Comparison of ENCODE assay signal across 33 cellular contexts in genomic region chr5:179135006-179135405, GRCh38.
"Had no signal": no experiment of that assay in that cellular context is flagged by ENCODE, and none has a peak within 500 bp of the region (broad histone marks: within the 10 kb centered on the region; RNA-seq: fewer than 3 reads in every experiment).

No MANE protein-coding gene starts in this region.

- H3K4me1 ChIP-seq: heart left ventricle had no signal

- H3K4me1 Mint-ChIP-seq: activated CD4-positive, alpha-beta T cell treated with anti-CD3 and anti-CD28 coated beads for 36 hours; activated CD4-positive, alpha-beta T cell treated with anti-CD3 and anti-CD28 coated beads, Interleukin-2, amount 10 ng/mL, durations not matched to agents 24 days and 14 days; activated CD8-positive, alpha-beta memory T cell treated with anti-CD3 and anti-CD28 coated beads, Interleukin-2, amount 10 ng/mL, durations not matched to agents 7 days and 5 days; activated naive CD4-positive, alpha-beta T cell treated with anti-CD3 and anti-CD28 coated beads, Interleukin-2, amount 10 ng/mL, durations not matched to agents 7 days and 5 days; activated naive CD8-positive, alpha-beta T cell treated with anti-CD3 and anti-CD28 coated beads, Interleukin-2, amount 10 ng/mL, durations not matched to agents 7 days and 5 days; central memory CD8-positive, alpha-beta T cell; T-helper 17 cell had no signal

- H3K4me3 ChIP-seq: esophagus squamous epithelium, heart left ventricle had no signal

- H3K36me3 ChIP-seq: heart left ventricle had no signal

- H3K27ac ChIP-seq: brain microvascular endothelial cell, epithelial cell of prostate, esophagus squamous epithelium, heart left ventricle had no signal

- H3K9me3 ChIP-seq: esophagus squamous epithelium, heart left ventricle had no signal

- H3K27ac Mint-ChIP-seq: activated CD4-positive, alpha-beta memory T cell treated with anti-CD3 and anti-CD28 coated beads for 36 hours; activated CD4-positive, alpha-beta T cell treated with anti-CD3 and anti-CD28 coated beads for 36 hours; activated CD4-positive, alpha-beta T cell treated with anti-CD3 and anti-CD28 coated beads, Interleukin-2, amount 10 ng/mL, durations not matched to agents 24 days and 14 days; activated CD8-positive, alpha-beta memory T cell treated with anti-CD3 and anti-CD28 coated beads, Interleukin-2, amount 10 ng/mL, durations not matched to agents 7 days and 5 days; activated CD8-positive, alpha-beta T cell treated with anti-CD3 and anti-CD28 coated beads, Interleukin-2, amount 10 ng/mL, durations not matched to agents 7 days and 5 days; activated naive CD4-positive, alpha-beta T cell treated with anti-CD3 and anti-CD28 coated beads, Interleukin-2, amount 10 ng/mL, durations not matched to agents 7 days and 5 days; activated naive CD4-positive, alpha-beta T cell treated with anti-CD3 and anti-CD28 coated beads, Interleukin-2, amount 50 U/mL, for 72 hours; activated naive CD8-positive, alpha-beta T cell treated with anti-CD3 and anti-CD28 coated beads, Interleukin-2, amount 10 ng/mL, durations not matched to agents 7 days and 5 days; activated T-helper 1 cell treated with anti-CD3 and anti-CD28 coated beads, Interleukin-12 subunit alpha, Interleukin-12 subunit beta, Interleukin-2, Interleukin-4 antibody, amounts not matched to agents 30 ng/mL and 10 ng/mL and 1 ng/mL, durations not matched to agents 14 hours and 24 hours and 36 hours; activated T-helper 2 cell treated with anti-CD3 and anti-CD28 coated beads, Interferon-gamma antibody, Interleukin-2, Interleukin-4, amounts not matched to agents 10 μg/mL and 5 μg/mL and 100 μg/mL, durations not matched to agents 14 hours and 24 hours and 36 hours; effector memory CD8-positive, alpha-beta T cell; T-helper 17 cell had no signal

- DNase-seq: activated CD4-positive, alpha-beta memory T cell treated with anti-CD3 and anti-CD28 coated beads for 36 hours; activated CD4-positive, alpha-beta T cell treated with anti-CD3 and anti-CD28 coated beads for 36 hours; activated CD4-positive, alpha-beta T cell treated with anti-CD3 and anti-CD28 coated beads, Interleukin-2, amount 10 ng/mL, durations not matched to agents 24 days and 14 days; activated CD4-positive, CD25-positive, alpha-beta regulatory T cell; activated CD4-positive, CD25-positive, alpha-beta regulatory T cell treated with anti-CD3 and anti-CD28 coated beads, Interleukin-2, amount 50 U/mL, for 72 hours; activated CD8-positive, alpha-beta memory T cell treated with anti-CD3 and anti-CD28 coated beads, Interleukin-2, amount 10 ng/mL, durations not matched to agents 7 days and 5 days; activated CD8-positive, alpha-beta memory T cell treated with anti-CD3 and anti-CD28 coated beads, Interleukin-2, amount 50 U/mL, for 4 hours; activated CD8-positive, alpha-beta T cell treated with anti-CD3 and anti-CD28 coated beads, Interleukin-2, amount 10 ng/mL, durations not matched to agents 7 days and 5 days; activated gamma-delta T cell; activated naive CD4-positive, alpha-beta T cell; activated naive CD4-positive, alpha-beta T cell treated with anti-CD3 and anti-CD28 coated beads, Interleukin-2, amount 10 ng/mL, durations not matched to agents 7 days and 5 days; activated naive CD8-positive, alpha-beta T cell treated with anti-CD3 and anti-CD28 coated beads, Interleukin-2, amount 10 ng/mL, durations not matched to agents 7 days and 5 days; activated T-cell treated with anti-CD3 and anti-CD28 coated beads, Interleukin-2, amount 50 U/mL, for 1 hour; activated T-cell treated with anti-CD3 and anti-CD28 coated beads, Interleukin-2, amount 50 U/mL, for 48 hours; brain microvascular endothelial cell; cortex of kidney; dermis blood vessel endothelial cell; effector CD4-positive, alpha-beta T cell; effector memory CD8-positive, alpha-beta T cell; esophagus squamous epithelium; T-helper 1 cell; T-helper 17 cell had no signal

- H3K27me3 ChIP-seq: brain microvascular endothelial cell, heart left ventricle had no signal

- H3K27me3 Mint-ChIP-seq: activated CD4-positive, alpha-beta memory T cell treated with anti-CD3 and anti-CD28 coated beads for 36 hours; activated CD4-positive, alpha-beta T cell treated with anti-CD3 and anti-CD28 coated beads for 36 hours; activated CD4-positive, alpha-beta T cell treated with anti-CD3 and anti-CD28 coated beads, Interleukin-2, amount 10 ng/mL, durations not matched to agents 24 days and 14 days; activated CD8-positive, alpha-beta memory T cell treated with anti-CD3 and anti-CD28 coated beads, Interleukin-2, amount 10 ng/mL, durations not matched to agents 7 days and 5 days; activated naive CD4-positive, alpha-beta T cell treated with anti-CD3 and anti-CD28 coated beads, Interleukin-2, amount 10 ng/mL, durations not matched to agents 7 days and 5 days; activated naive CD8-positive, alpha-beta T cell treated with anti-CD3 and anti-CD28 coated beads, Interleukin-2, amount 10 ng/mL, durations not matched to agents 7 days and 5 days; central memory CD8-positive, alpha-beta T cell; T-helper 17 cell had no signal

- H3K36me3 Mint-ChIP-seq: activated CD4-positive, alpha-beta memory T cell treated with anti-CD3 and anti-CD28 coated beads for 36 hours; activated naive CD4-positive, alpha-beta T cell treated with anti-CD3 and anti-CD28 coated beads, Interleukin-2, amount 10 ng/mL, durations not matched to agents 7 days and 5 days; activated naive CD4-positive, alpha-beta T cell treated with anti-CD3 and anti-CD28 coated beads, Interleukin-2, amount 50 U/mL, for 72 hours; activated naive CD8-positive, alpha-beta T cell treated with anti-CD3 and anti-CD28 coated beads, Interleukin-2, amount 10 ng/mL, durations not matched to agents 7 days and 5 days had no signal

- H3K4me3 Mint-ChIP-seq: activated CD4-positive, alpha-beta memory T cell treated with anti-CD3 and anti-CD28 coated beads for 36 hours; activated CD4-positive, alpha-beta T cell treated with anti-CD3 and anti-CD28 coated beads for 36 hours; activated CD4-positive, alpha-beta T cell treated with anti-CD3 and anti-CD28 coated beads, Interleukin-2, amount 10 ng/mL, durations not matched to agents 24 days and 14 days; activated CD8-positive, alpha-beta memory T cell treated with anti-CD3 and anti-CD28 coated beads, Interleukin-2, amount 10 ng/mL, durations not matched to agents 7 days and 5 days; activated CD8-positive, alpha-beta T cell treated with anti-CD3 and anti-CD28 coated beads, Interleukin-2, amount 10 ng/mL, durations not matched to agents 7 days and 5 days; activated naive CD4-positive, alpha-beta T cell treated with anti-CD3 and anti-CD28 coated beads, Interleukin-2, amount 10 ng/mL, durations not matched to agents 7 days and 5 days; activated naive CD8-positive, alpha-beta T cell treated with anti-CD3 and anti-CD28 coated beads, Interleukin-2, amount 10 ng/mL, durations not matched to agents 7 days and 5 days; activated T-helper 1 cell treated with anti-CD3 and anti-CD28 coated beads, Interleukin-12 subunit alpha, Interleukin-12 subunit beta, Interleukin-2, Interleukin-4 antibody, amounts not matched to agents 30 ng/mL and 10 ng/mL and 1 ng/mL, durations not matched to agents 14 hours and 24 hours and 36 hours; central memory CD8-positive, alpha-beta T cell; effector memory CD8-positive, alpha-beta T cell; T-helper 17 cell had no signal

- H3K9me3 Mint-ChIP-seq: activated CD4-positive, alpha-beta memory T cell treated with anti-CD3 and anti-CD28 coated beads for 36 hours; central memory CD8-positive, alpha-beta T cell; effector memory CD8-positive, alpha-beta T cell had no signal

- FAIRE-seq: astrocyte, bronchial epithelial cell, colon, endothelial cell of umbilical vein, frontal cortex had no signal
